In the genomic region with DNA sequence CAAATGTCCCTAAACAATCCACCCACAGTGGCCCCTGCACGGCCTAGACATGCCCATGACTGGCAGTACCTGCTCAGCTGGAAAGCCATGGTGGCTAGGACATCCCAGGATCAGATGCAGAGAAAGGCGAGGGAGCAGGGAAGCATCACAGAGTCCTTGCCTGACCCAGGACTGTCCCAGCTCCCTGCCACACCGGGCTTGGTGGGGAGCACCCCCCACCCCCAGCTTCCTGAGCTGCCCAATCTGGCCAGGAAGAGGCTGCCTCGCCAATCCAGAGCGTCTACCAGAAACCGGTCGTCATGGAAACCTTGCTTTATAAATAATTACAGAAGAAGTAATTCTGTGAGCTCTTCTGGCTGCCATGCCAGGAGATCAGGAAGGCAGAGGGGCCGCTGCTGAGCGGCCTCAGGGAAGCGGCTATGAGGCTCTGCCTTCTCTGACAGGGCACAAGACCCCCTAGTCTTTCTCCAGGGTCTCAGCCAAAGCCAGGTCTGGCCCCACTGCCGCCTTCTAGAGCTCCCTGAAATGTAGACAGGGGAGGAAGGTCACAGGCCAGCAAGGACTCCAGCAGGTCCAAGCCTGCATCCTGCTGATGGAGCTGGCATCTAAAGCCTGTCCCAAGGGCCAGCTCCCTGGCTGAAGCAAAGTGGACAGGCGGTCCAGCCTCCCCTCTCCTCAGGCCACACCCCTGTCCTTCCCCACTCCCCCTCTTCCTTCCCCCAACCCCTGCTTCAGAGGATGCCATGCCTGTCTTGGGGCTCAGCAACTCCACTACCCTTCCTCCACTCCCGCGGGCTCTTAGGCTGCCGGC, we compare ENCODE assay signal across 8 cellular contexts. TPM values are rescaled to one million over a fixed set of nuclear protein-coding genes. Genes with fewer than 3 reads are reported as not detected.
DNase-seq lines count a peak whose midpoint lies in the region; ATAC-seq and TF ChIP-seq lines count a peak whose summit lies in the region.

No MANE protein-coding gene starts in this region.

- H2AFZ ChIP-seq in OCI-LY7 (ENCODE audit: low read length): no peak overlapping the region

- ATAC-seq in left lobe of liver (peak; percentile 3), HG03442 (IDR thresholded peaks at IDR 0.05; ENCODE audit: unreplicated experiment) (no peak)

- POLR2A ChIA-PET in OCI-LY7 (lab: Charles Lee): interaction anchor here (0.6 kb wide), 1 partner anchor 24 kb away, joined by 3 read pairs; no protein-coding TSS in a partner anchor

- no peaks in the 10 kb centered on the region for H3K27me3 ChIP-seq in stomach smooth muscle (ENCODE audit: control insufficient read depth in 1 of 2, insufficient read depth in 2 of 2, low read length in 2 of 2)

- no TSS peak for BruUV-seq in OCI-LY7 (replicated peaks; lab: Mats Ljungman, UMichigan)

- CTCF ChIA-PET in OCI-LY7 (lab: Charles Lee; ENCODE audit: unreplicated experiment): interaction anchor here (0.5 to 1.5 kb wide), 3 partner anchors 11 to 367 kb away, joined by 3 to 5 read pairs (median 3); no protein-coding TSS in a partner anchor

- H3K36me3 ChIP-seq in OCI-LY7 (ENCODE audit: insufficient read depth, low read length) (no peaks in the 10 kb centered on the region), stomach smooth muscle (ENCODE audit: control insufficient read depth in 2 of 2, insufficient read depth in 2 of 2, low read length in 2 of 2) (no peaks in the 10 kb centered on the region)

- DNase-seq in stimulated activated CD4-positive, alpha-beta T cell treated with anti-CD3 and anti-CD28 coated beads, Interleukin-15, amount 100 ng/mL, for 24 hours: peak; percentile 49
- no peak for DNase-seq in stimulated activated CD4-positive, alpha-beta T cell treated with anti-CD3 and anti-CD28 coated beads, Interleukin-12 subunit alpha, Interleukin-12 subunit beta, amount 100 ng/mL, for 4 hours
- DNase-seq in OCI-LY7 (ENCODE audit: low spot score) (peak; percentile 23), astrocyte of the spinal cord (ENCODE audit: low read depth, low spot score) (peak; percentile 69), left lobe of liver (ENCODE audit: low spot score) (no peak), pons (ENCODE audit: low spot score) (no peak)

- no peaks in the 10 kb centered on the region for H3K79me2 ChIP-seq in OCI-LY7 (ENCODE audit: insufficient read depth, low read depth, low read length)

- in situ Hi-C loops in astrocyte of the spinal cord (cut with HindIII; ENCODE audit: low sequenced_read_pairs): no loop called here

- peak overlapping the region in 1 of 2 donors; percentile 55 for H3K9ac ChIP-seq in stomach smooth muscle (ENCODE audit: low read length in 2 of 2)

- H3K27ac ChIP-seq in OCI-LY7 (ENCODE audit: low read depth, low read length, poor library complexity, severe bottlenecking): no peak overlapping the region
- H3K27ac ChIP-seq in stomach smooth muscle (ENCODE audit: low read length): peak overlapping the region; percentile 64

- H3K4me3 ChIP-seq in OCI-LY7 (ENCODE audit: low read depth, low read length, poor library complexity, severe bottlenecking) (no peak overlapping the region), astrocyte of the spinal cord (ENCODE audit: low read depth, low read length) (no peak overlapping the region), stomach smooth muscle (ENCODE audit: low read length in 2 of 2) (peak overlapping the region in 1 of 2 donors; percentile 52)

- intact Hi-C loops in OCI-LY7 (cut with micrococcal nuclease; ENCODE audit: unreplicated experiment): loop anchor here (5.0 kb wide), 1 partner anchor 112 kb away; no protein-coding TSS in a partner anchor

- no peak for TF ChIP-seq CTCF in OCI-LY7 (conservative IDR thresholded peaks at IDR 0.05; ENCODE audit: low read length)
- TF ChIP-seq CTCF in astrocyte of the spinal cord (IDR thresholded peaks at IDR 0.05; ENCODE audit: low read depth, low read length): no peak

- no peaks in the 10 kb centered on the region for H4K20me1 ChIP-seq in OCI-LY7 (ENCODE audit: insufficient read depth, low read length)

- H3K4me2 ChIP-seq in OCI-LY7 (ENCODE audit: low read length): peak overlapping the region; percentile 28; the same call in 1 of the 2 replicates

- H3K4me1 ChIP-seq in OCI-LY7 (ENCODE audit: insufficient read depth, low read length, poor library complexity, severe bottlenecking): peaks cover 13% of the 10 kb centered on the region
- H3K4me1 ChIP-seq in stomach smooth muscle (ENCODE audit: control insufficient read depth, insufficient read depth, low read length): peaks cover 36% of the 10 kb centered on the region

- H3K9me3 ChIP-seq in OCI-LY7 (ENCODE audit: low read length) (no peaks in the 10 kb centered on the region), stomach smooth muscle (ENCODE audit: control insufficient read depth in 2 of 2, low read length in 2 of 2) (no peaks in the 10 kb centered on the region)

- H3K9me2 ChIP-seq in OCI-LY7 (ENCODE audit: insufficient read depth, low read length): no peaks in the 10 kb centered on the region

RNA-seq across cellular contexts. Expression of gene ACOT7, which starts 34.6 kb away (rescaled TPM):
- total RNA-seq in OCI-LY7 (2014; rRNA removed; shearing (Covaris generic)): 16.8 and 23.4 TPM in 2 replicates
- 50.5 and 53.6 TPM in 2 replicates for total RNA-seq in OCI-LY7 (2022)
- total RNA-seq in left lobe of liver: 13.2 TPM

Comparison
In these comparisons a context has a peak if more than half of its experiments do, and no peak if none do; other contexts are left out.
1. DNase-seq: peak in stimulated activated CD4-positive, alpha-beta T cell treated with anti-CD3 and anti-CD28 coated beads, Interleukin-15, amount 100 ng/mL, for 24 hours (single experiment), OCI-LY7 (single experiment) and astrocyte of the spinal cord (single experiment); none in stimulated activated CD4-positive, alpha-beta T cell treated with anti-CD3 and anti-CD28 coated beads, Interleukin-12 subunit alpha, Interleukin-12 subunit beta, amount 100 ng/mL, for 4 hours (single experiment), left lobe of liver (single experiment) and pons (single experiment).